Comparison of ENCODE assay signal across 31 cellular contexts in genomic region chr5:180596115-180596667, GRCh38. TPM values are rescaled to one million over a fixed set of nuclear protein-coding genes. Genes with fewer than 3 reads are reported as not detected.
DNase-seq lines count a peak whose midpoint lies in the region; ATAC-seq, FAIRE-seq and TF ChIP-seq lines count a peak whose summit lies in the region.
"Had no signal": no experiment of that assay in that cellular context is flagged by ENCODE, and none has a peak within 500 bp of the region (broad histone marks: within the 10 kb centered on the region; RNA-seq: fewer than 3 reads in every experiment).

No MANE protein-coding gene starts in this region.

- H3K9ac ChIP-seq in BLaER1: no peak overlapping the region

- 84 to 86% methylated on average over 12 of the region's 12 CpGs for WGBS in pancreas, 2 donors

- H3K36me3 ChIP-seq in BLaER1 (no peaks in the 10 kb centered on the region), bronchial epithelial cell (ENCODE audit: control insufficient read depth, insufficient read depth, low read length) (no peaks in the 10 kb centered on the region), pancreas (no peaks in the 10 kb centered on the region)
- H3K36me3 ChIP-seq: adrenal gland, gastroesophageal sphincter, ovary, thyroid gland, WERI-Rb-1 had no signal

- H3K9me3 ChIP-seq in BLaER1 (no peaks in the 10 kb centered on the region), pancreas (no peaks in the 10 kb centered on the region)
- H3K9me3 ChIP-seq: adrenal gland, gastroesophageal sphincter, ovary, thyroid gland had no signal

- no peak overlapping the region for H3K4me3 ChIP-seq in BLaER1
- no peak overlapping the region for H3K4me3 ChIP-seq in bronchial epithelial cell (ENCODE audit: low read depth, low read length)
- no peak overlapping the region for H3K4me3 ChIP-seq in pancreas
- H3K4me3 ChIP-seq: adrenal gland, gastroesophageal sphincter, hepatocyte, ovary, thyroid gland had no signal

- intact Hi-C loops in pancreas (cut with DNase I): no loop called here

- H3K27me3 ChIP-seq in BLaER1: peaks cover 28% of the 10 kb centered on the region
- H3K27me3 ChIP-seq in bronchial epithelial cell (ENCODE audit: control insufficient read depth, insufficient read depth, low read length): no peaks in the 10 kb centered on the region
- H3K27me3 ChIP-seq in pancreas: no peaks in the 10 kb centered on the region
- H3K27me3 ChIP-seq: ovary, thyroid gland had no signal

- in situ Hi-C loops in GM13976 (cut with MboI; ENCODE audit: low sequenced_read_pairs, unreplicated experiment): no loop called here

- H3K27ac ChIP-seq in BLaER1 (peak overlapping the region; percentile 49; the same call in 1 of the 2 replicates), pancreas (peak overlapping the region in 2 of 4 donors; percentile 6 to 58)
- H3K27ac ChIP-seq: adrenal gland, gastroesophageal sphincter, hepatocyte, ovary, WERI-Rb-1 had no signal

- H3K4me2 ChIP-seq in BLaER1: peak overlapping the region; percentile 61
- H3K4me2 ChIP-seq: hepatocyte had no signal

- ATAC-seq in pancreas: peak; percentile 22 to 53 (median 33)
- ATAC-seq: activated T-cell treated with anti-CD3 and anti-CD28 coated beads, Interleukin-2, amount 50 U/mL, for 72 hours; gastroesophageal sphincter; left cardiac atrium had no signal

- FAIRE-seq in bronchial epithelial cell (lab: Jason Lieb, UNC): no peak
- no peak for FAIRE-seq in pancreas (lab: Jason Lieb, UNC)
- no peak for FAIRE-seq in urothelium cell line (lab: Jason Lieb, UNC)
- FAIRE-seq: endothelial cell of umbilical vein, RCC 7860, small intestine had no signal

- H4K20me1 ChIP-seq in BLaER1: peaks cover 11% of the 10 kb centered on the region

- TF ChIP-seq CTCF in GM20000 (IDR thresholded peaks at IDR 0.05; ENCODE audit: extremely low read depth, missing control alignments): no peak
- TF ChIP-seq CTCF in bronchial epithelial cell (IDR thresholded peaks at IDR 0.05; ENCODE audit: insufficient read depth, low read length, severe bottlenecking): no peak
- TF ChIP-seq CTCF in pancreas (IDR thresholded peaks at IDR 0.05): no peak
- no peak for TF ChIP-seq CTCF in GM13976 (IDR thresholded peaks at IDR 0.05; ENCODE audit: borderline replicate concordance, control extremely low read depth, extremely low read depth, insufficient read depth, missing control alignments)

- peaks cover 45% of the 10 kb centered on the region for H3K4me1 ChIP-seq in BLaER1
- H3K4me1 ChIP-seq in pancreas: peaks cover 8 to 12% (median 9%) of the 10 kb centered on the region in 3 donors

- DNase-seq in GM20000 (ENCODE audit: low spot score) (peak; percentile 8), bronchial epithelial cell (ENCODE audit: low read depth) (peak; percentile 40), pancreas (peak in 2 of 6 donors; percentile 9 to 69), DMS79 treated with DMSO at 0.1 percent for 48 hours (lab: John Stamatoyannopoulos, UW) (no peak), GM13976 (ENCODE audit: low spot score) (no peak), urothelium cell line (ENCODE audit: low spot score) (no peak)
- DNase-seq: activated CD4-positive, alpha-beta T cell treated with anti-CD3 and anti-CD28 coated beads for 48 hours; activated naive CD4-positive, alpha-beta T cell; activated T-cell treated with anti-CD3 and anti-CD28 coated beads, Interleukin-2, amount 50 U/mL, for 72 hours; C1 segment of cervical spinal cord; Calu3; DND-41; GF-D8; HCEC 1CT; left cardiac atrium; NCI-H187 treated with DMSO at 0.1 percent for 48 hours; NCI-H2171; ovary; retina; small intestine; T1000; WERI-Rb-1 had no signal

RNA-seq across cellular contexts. Expression of gene SCGB3A1, which starts 4.9 kb away (rescaled TPM):
- total RNA-seq in bronchial epithelial cell (not detected in 2 replicates), pancreas (1 to 10 TPM in 5 of 6 donors, under 1 TPM in 1; 0.43 to 5.0 (median 2.4) TPM)
- polyA plus RNA-seq in pancreas: 10 to 100 TPM in 1 of 2 donors, 1 to 10 TPM in 1; 7.0 to 15.5 TPM
- total RNA-seq: activated T-cell treated with anti-CD3 and anti-CD28 coated beads, Interleukin-2, amount 50 U/mL, for 72 hours; Calu3; hepatocyte; left cardiac atrium; NCI-H460 had no signal
- polyA plus RNA-seq: endothelial cell of umbilical vein, hepatocyte, IgD-negative memory B cell had no signal

RNA-seq across cellular contexts. Expression of gene FLT4, which starts 53.2 kb away (rescaled TPM):
- total RNA-seq in bronchial epithelial cell (under 0.01 TPM in 1 of 2 replicates, not detected in the other), pancreas (1 to 10 TPM in 4 of 6 donors, under 1 TPM in 2; 0.79 to 3.1 (median 1.4) TPM)
- polyA plus RNA-seq in pancreas: 1 to 10 TPM; 4.6 to 6.8 TPM
- total RNA-seq: Calu3 had no signal

Comparison
In these comparisons a context has a peak if more than half of its experiments do, and no peak if none do; other contexts are left out.
1. DNase-seq: peak in GM20000 (single experiment) and bronchial epithelial cell (single experiment); none in DMS79 treated with DMSO at 0.1 percent for 48 hours (single experiment), GM13976 (single experiment) and urothelium cell line (single experiment).